In the genomic region with DNA sequence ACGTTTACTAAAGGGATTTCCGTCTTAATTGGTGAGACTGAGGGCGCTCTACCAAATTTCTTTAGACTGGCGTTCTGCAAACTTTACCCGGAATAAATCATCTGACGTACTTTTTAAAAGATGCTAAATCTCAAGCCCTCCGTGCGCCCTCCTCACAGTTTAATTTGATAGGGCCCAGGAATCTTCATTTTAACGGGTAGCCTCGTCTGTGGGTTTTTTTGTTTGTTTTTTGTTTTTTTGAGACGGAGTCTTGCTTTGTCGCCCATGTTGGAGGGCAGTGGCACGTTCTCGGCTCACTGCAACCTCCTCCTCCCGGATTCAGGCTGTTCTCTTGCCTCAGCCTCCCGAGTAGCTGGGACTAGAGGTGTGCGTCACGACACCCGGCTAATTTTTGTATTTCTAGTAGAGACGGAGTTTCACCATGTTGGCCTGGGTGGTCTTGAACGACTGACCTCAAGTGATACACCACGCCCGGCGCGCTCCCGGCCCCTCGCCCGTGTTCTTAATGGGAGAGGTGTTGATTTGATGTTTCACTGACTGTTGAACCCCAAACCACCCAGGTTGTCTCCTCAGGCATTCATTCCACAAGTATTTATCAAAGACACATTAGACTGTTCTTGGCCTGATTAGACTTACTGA, we compare ENCODE assay signal across 2 cellular contexts.
TF ChIP-seq lines count a peak whose summit lies in the region.

No MANE protein-coding gene starts in this region.

TF ChIP-seq in H1, 55 proteins besides CTCF, POLR2A, EP300 and RAD21:
- TF ChIP-seq RBBP5 (IDR thresholded peaks at IDR 0.05; ENCODE audit: borderline replicate concordance, low read depth, low read length) = no peak
- TF ChIP-seq GABPA (IDR thresholded peaks at IDR 0.05; ENCODE audit: borderline replicate concordance, insufficient read depth, low read length) = no peak
- TF ChIP-seq ASH2L (IDR thresholded peaks at IDR 0.05; ENCODE audit: low read length) = no peak
- no peak for TF ChIP-seq TBP (IDR thresholded peaks at IDR 0.05; ENCODE audit: low read depth, low read length)
- TF ChIP-seq SIN3A (conservative IDR thresholded peaks at IDR 0.05 in 1 of 2, IDR thresholded peaks at IDR 0.05 in 1 of 2; ENCODE audit: low read depth in 1 of 2, low read length in 2 of 2) = no peak
- TF ChIP-seq SAP30 (IDR thresholded peaks at IDR 0.05; ENCODE audit: insufficient read depth, insufficient replicate concordance, low read length) = no peak
- TF ChIP-seq TCF12 (IDR thresholded peaks at IDR 0.05; ENCODE audit: low read depth, low read length) = no peak
- no peak for TF ChIP-seq CBX8 (IDR thresholded peaks at IDR 0.05; ENCODE audit: borderline replicate concordance, low read depth, low read length)

TF ChIP-seq in GM12891, 5 proteins besides CTCF, POLR2A, EP300 and RAD21:
- TF ChIP-seq TAF1 (IDR thresholded peaks at IDR 0.05; ENCODE audit: low read depth, low read length) = no peak
